1 cellular context compared by ENCODE assay signal in genomic region chr20:21127201-21127981, GRCh38.
TF ChIP-seq lines count a peak whose summit lies in the region.

No MANE protein-coding gene starts in this region.

TF ChIP-seq in SK-N-SH, 30 proteins besides CTCF, POLR2A, EP300 and RAD21 (continued from another document):
- TF ChIP-seq, protein P1, sequence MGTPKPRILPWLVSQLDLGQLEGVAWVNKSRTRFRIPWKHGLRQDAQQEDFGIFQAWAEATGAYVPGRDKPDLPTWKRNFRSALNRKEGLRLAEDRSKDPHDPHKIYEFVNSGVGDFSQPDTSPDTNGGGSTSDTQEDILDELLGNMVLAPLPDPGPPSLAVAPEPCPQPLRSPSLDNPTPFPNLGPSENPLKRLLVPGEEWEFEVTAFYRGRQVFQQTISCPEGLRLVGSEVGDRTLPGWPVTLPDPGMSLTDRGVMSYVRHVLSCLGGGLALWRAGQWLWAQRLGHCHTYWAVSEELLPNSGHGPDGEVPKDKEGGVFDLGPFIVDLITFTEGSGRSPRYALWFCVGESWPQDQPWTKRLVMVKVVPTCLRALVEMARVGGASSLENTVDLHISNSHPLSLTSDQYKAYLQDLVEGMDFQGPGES (IDR thresholded peaks at IDR 0.05; ENCODE audit: low read depth, low read length), result no peak
